ENCODE assay signal across 8 cellular contexts in genomic region chr4:163554870-163555465, GRCh38.
DNase-seq lines count a peak whose midpoint lies in the region; ATAC-seq and TF ChIP-seq lines count a peak whose summit lies in the region.

No MANE protein-coding gene starts in this region.

- peaks cover 7% of the 10 kb centered on the region for H3K4me1 ChIP-seq in body of pancreas

- WGBS in body of pancreas, 2 donors, result 18 to 26% methylated on average over 3 of the region's 3 CpGs

- H3K27ac Mint-ChIP-seq in mesothelial cell of epicardium, result no peak overlapping the region

- H3K4me1 Mint-ChIP-seq in mesothelial cell of epicardium, result peaks cover 7% of the 10 kb centered on the region
- peaks cover 39% of the 10 kb centered on the region for H3K4me1 Mint-ChIP-seq in activated T-cell treated with anti-CD3 and anti-CD28 coated beads, Interleukin-2, amount 50 U/mL, for 4 hours (ENCODE audit: low read depth)

- H3K27ac ChIP-seq in body of pancreas, result no peak overlapping the region

- DNase-seq in GF-D8 (lab: John Stamatoyannopoulos, UW) (peak; percentile 20), NB4 (ENCODE audit: low read depth) (peak; percentile 32), body of pancreas (no peak), mesothelial cell of epicardium (ENCODE audit: low spot score in 2 of 2, unreplicated experiment in 2 of 2) (no peak), hypothalamus (lab: John Stamatoyannopoulos, UW) (no peak), ureter (ENCODE audit: low spot score) (no peak)
- no peak for DNase-seq in activated T-cell treated with anti-CD3 and anti-CD28 coated beads, Interleukin-2, amount 50 U/mL, for 4 hours

- H3K36me3 Mint-ChIP-seq in mesothelial cell of epicardium, result no peaks in the 10 kb centered on the region
- no peaks in the 10 kb centered on the region for H3K36me3 Mint-ChIP-seq in activated T-cell treated with anti-CD3 and anti-CD28 coated beads, Interleukin-2, amount 50 U/mL, for 4 hours (ENCODE audit: insufficient read depth)

- peaks cover 15% of the 10 kb centered on the region for H3K27me3 Mint-ChIP-seq in mesothelial cell of epicardium (ENCODE audit: low read depth)
- no peaks in the 10 kb centered on the region for H3K27me3 Mint-ChIP-seq in activated T-cell treated with anti-CD3 and anti-CD28 coated beads, Interleukin-2, amount 50 U/mL, for 4 hours (ENCODE audit: low read depth)

- TF ChIP-seq POLR2A in NB4 (IDR thresholded peaks at IDR 0.05; ENCODE audit: extremely low read depth, insufficient read length) (no peak), body of pancreas (IDR thresholded peaks at IDR 0.05) (no peak)

- H3K4me3 ChIP-seq in NB4 (ENCODE audit: low read depth, low read length) (no peak overlapping the region), body of pancreas (no peak overlapping the region)

- H3K4me3 Mint-ChIP-seq in mesothelial cell of epicardium, result no peak overlapping the region
- H3K4me3 Mint-ChIP-seq in activated T-cell treated with anti-CD3 and anti-CD28 coated beads, Interleukin-2, amount 50 U/mL, for 4 hours, result no peak overlapping the region

- ATAC-seq in body of pancreas, result no peak
- no peak for ATAC-seq in HG02981 (IDR thresholded peaks at IDR 0.05; ENCODE audit: unreplicated experiment)
- no peak for ATAC-seq in activated T-cell treated with anti-CD3 and anti-CD28 coated beads, Interleukin-2, amount 50 U/mL, for 4 hours

- H3K27me3 ChIP-seq in body of pancreas, result no peaks in the 10 kb centered on the region

- H3K36me3 ChIP-seq in body of pancreas (replicated peaks in 1 of 2; ENCODE audit: insufficient read depth in 1 of 2, low read depth in 2 of 2), result no peaks in the 10 kb centered on the region

- no peaks in the 10 kb centered on the region for H3K9me3 Mint-ChIP-seq in mesothelial cell of epicardium
- no peaks in the 10 kb centered on the region for H3K9me3 Mint-ChIP-seq in activated T-cell treated with anti-CD3 and anti-CD28 coated beads, Interleukin-2, amount 50 U/mL, for 4 hours

- H3K9me3 ChIP-seq in body of pancreas, result no peaks in the 10 kb centered on the region

- intact Hi-C loops in body of pancreas (cut with DNase I), result loop anchor here (10.0 kb wide), 1 partner anchor 1190 kb away; no protein-coding TSS in a partner anchor

- TF ChIP-seq CTCF in NB4 (IDR thresholded peaks at IDR 0.05; ENCODE audit: low read depth, low read length), result peak; percentile 16
- peak; percentile 46 to 75 (median 59) for TF ChIP-seq CTCF in body of pancreas (IDR thresholded peaks at IDR 0.05)
- TF ChIP-seq CTCF in mesothelial cell of epicardium (IDR thresholded peaks at IDR 0.05; ENCODE audit: unreplicated experiment), result peak; percentile 89

Comparison
In these comparisons a context has a peak if more than half of its experiments do, and no peak if none do; other contexts are left out.
1. DNase-seq: peak in GF-D8 (single experiment) and NB4 (single experiment); none in body of pancreas (0 of 4), mesothelial cell of epicardium (0 of 2), activated T-cell treated with anti-CD3 and anti-CD28 coated beads, Interleukin-2, amount 50 U/mL, for 4 hours (single experiment), hypothalamus (0 of 51) and ureter (single experiment).
2. CTCF ChIP-seq: peak in every context shown above with its lines; median percentile 89 in mesothelial cell of epicardium; 59 in body of pancreas; 16 in NB4.